1 cellular context compared by ENCODE assay signal in genomic region chr7:155860840-155861479, GRCh38.
TF ChIP-seq lines count a peak whose summit lies in the region.

No MANE protein-coding gene starts in this region.

TF ChIP-seq in HEK293, 187 proteins besides CTCF, POLR2A, EP300 and RAD21 (continued from another document and continues in another):
- TF ChIP-seq PRDM4 (tag by site-specific recombination; IDR thresholded peaks at IDR 0.05) = no peak
- TF ChIP-seq ZBTB11 (tag by site-specific recombination; conservative IDR thresholded peaks at IDR 0.05; ENCODE audit: low read depth) = no peak
- no peak for TF ChIP-seq ZNF513 (tag by site-specific recombination; IDR thresholded peaks at IDR 0.05)
- TF ChIP-seq ZNF37A (tag by site-specific recombination; IDR thresholded peaks at IDR 0.05) = no peak
- no peak for TF ChIP-seq ZNF837 (tag by site-specific recombination; IDR thresholded peaks at IDR 0.05)
- TF ChIP-seq PRDM1 (tag by site-specific recombination; IDR thresholded peaks at IDR 0.05) = no peak
- 0 out of 2 replicates have a peak, but pooled peaks have one; percentile 38 for TF ChIP-seq ZNF184 (tag by site-specific recombination; IDR thresholded peaks at IDR 0.05)
- peak; percentile 33; the same call in 1 of the 2 replicates for TF ChIP-seq PRDM10 (tag by site-specific recombination; IDR thresholded peaks at IDR 0.05)
- TF ChIP-seq ZNF707 (tag by site-specific recombination; IDR thresholded peaks at IDR 0.05) = no peak
- peak; percentile 60; the same call in 1 of the 2 replicates for TF ChIP-seq ZBTB48 (tag by site-specific recombination; IDR thresholded peaks at IDR 0.05)
- TF ChIP-seq TRIM28 (IDR thresholded peaks at IDR 0.05; ENCODE audit: borderline replicate concordance, low read length) = no peak
- peak; percentile 74 for TF ChIP-seq GLIS2 (tag by site-specific recombination; IDR thresholded peaks at IDR 0.05)
- no peak for TF ChIP-seq ZBTB1 (tag by site-specific recombination; IDR thresholded peaks at IDR 0.05)
- TF ChIP-seq, protein P1, sequence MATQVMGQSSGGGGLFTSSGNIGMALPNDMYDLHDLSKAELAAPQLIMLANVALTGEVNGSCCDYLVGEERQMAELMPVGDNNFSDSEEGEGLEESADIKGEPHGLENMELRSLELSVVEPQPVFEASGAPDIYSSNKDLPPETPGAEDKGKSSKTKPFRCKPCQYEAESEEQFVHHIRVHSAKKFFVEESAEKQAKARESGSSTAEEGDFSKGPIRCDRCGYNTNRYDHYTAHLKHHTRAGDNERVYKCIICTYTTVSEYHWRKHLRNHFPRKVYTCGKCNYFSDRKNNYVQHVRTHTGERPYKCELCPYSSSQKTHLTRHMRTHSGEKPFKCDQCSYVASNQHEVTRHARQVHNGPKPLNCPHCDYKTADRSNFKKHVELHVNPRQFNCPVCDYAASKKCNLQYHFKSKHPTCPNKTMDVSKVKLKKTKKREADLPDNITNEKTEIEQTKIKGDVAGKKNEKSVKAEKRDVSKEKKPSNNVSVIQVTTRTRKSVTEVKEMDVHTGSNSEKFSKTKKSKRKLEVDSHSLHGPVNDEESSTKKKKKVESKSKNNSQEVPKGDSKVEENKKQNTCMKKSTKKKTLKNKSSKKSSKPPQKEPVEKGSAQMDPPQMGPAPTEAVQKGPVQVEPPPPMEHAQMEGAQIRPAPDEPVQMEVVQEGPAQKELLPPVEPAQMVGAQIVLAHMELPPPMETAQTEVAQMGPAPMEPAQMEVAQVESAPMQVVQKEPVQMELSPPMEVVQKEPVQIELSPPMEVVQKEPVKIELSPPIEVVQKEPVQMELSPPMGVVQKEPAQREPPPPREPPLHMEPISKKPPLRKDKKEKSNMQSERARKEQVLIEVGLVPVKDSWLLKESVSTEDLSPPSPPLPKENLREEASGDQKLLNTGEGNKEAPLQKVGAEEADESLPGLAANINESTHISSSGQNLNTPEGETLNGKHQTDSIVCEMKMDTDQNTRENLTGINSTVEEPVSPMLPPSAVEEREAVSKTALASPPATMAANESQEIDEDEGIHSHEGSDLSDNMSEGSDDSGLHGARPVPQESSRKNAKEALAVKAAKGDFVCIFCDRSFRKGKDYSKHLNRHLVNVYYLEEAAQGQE (tag by site-specific recombination; IDR thresholded peaks at IDR 0.05) = no peak
- TF ChIP-seq ZNF558 (tag by site-specific recombination; IDR thresholded peaks at IDR 0.05) = no peak
- TF ChIP-seq, protein P2, sequence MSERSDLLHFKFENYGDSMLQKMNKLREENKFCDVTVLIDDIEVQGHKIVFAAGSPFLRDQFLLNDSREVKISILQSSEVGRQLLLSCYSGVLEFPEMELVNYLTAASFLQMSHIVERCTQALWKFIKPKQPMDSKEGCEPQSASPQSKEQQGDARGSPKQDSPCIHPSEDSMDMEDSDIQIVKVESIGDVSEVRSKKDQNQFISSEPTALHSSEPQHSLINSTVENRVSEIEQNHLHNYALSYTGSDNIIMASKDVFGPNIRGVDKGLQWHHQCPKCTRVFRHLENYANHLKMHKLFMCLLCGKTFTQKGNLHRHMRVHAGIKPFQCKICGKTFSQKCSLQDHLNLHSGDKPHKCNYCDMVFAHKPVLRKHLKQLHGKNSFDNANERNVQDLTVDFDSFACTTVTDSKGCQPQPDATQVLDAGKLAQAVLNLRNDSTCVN (tag by site-specific recombination; optimal IDR thresholded peaks at IDR 0.05) = no peak
- peak; percentile 67 for TF ChIP-seq ZEB2 (tag by site-specific recombination; IDR thresholded peaks at IDR 0.05)
- TF ChIP-seq ZBTB7A (tag by site-specific recombination; IDR thresholded peaks at IDR 0.05; ENCODE audit: low read depth) = no peak
- no peak for TF ChIP-seq WT1 (tag by site-specific recombination; IDR thresholded peaks at IDR 0.05)
- no peak for TF ChIP-seq KLF8 (tag by site-specific recombination; IDR thresholded peaks at IDR 0.05)
- no peak for TF ChIP-seq ZBTB49 (tag by site-specific recombination; IDR thresholded peaks at IDR 0.05; ENCODE audit: low read depth)
- TF ChIP-seq TSHZ1 (tag by site-specific recombination; IDR thresholded peaks at IDR 0.05; ENCODE audit: borderline replicate concordance) = no peak
- no peak for TF ChIP-seq ZNF350 (tag by site-specific recombination; IDR thresholded peaks at IDR 0.05)
- peak; percentile 88; the same call in 1 of the 2 replicates for TF ChIP-seq ZNF660 (tag by site-specific recombination; IDR thresholded peaks at IDR 0.05)
- no peak for TF ChIP-seq ZNF473 (tag by site-specific recombination; IDR thresholded peaks at IDR 0.05)
- no peak for TF ChIP-seq YY2 (tag by site-specific recombination; IDR thresholded peaks at IDR 0.05)
- no peak for TF ChIP-seq REPIN1 (tag by site-specific recombination; IDR thresholded peaks at IDR 0.05; ENCODE audit: low read depth)
- no peak for TF ChIP-seq ZNF223 (tag by site-specific recombination; IDR thresholded peaks at IDR 0.05)
- no peak for TF ChIP-seq TCF7L2 (IDR thresholded peaks at IDR 0.05; ENCODE audit: borderline replicate concordance, low read depth, low read length)
- TF ChIP-seq ZNF202 (tag by site-specific recombination; IDR thresholded peaks at IDR 0.05; ENCODE audit: borderline replicate concordance) = no peak
- TF ChIP-seq, protein P3, sequence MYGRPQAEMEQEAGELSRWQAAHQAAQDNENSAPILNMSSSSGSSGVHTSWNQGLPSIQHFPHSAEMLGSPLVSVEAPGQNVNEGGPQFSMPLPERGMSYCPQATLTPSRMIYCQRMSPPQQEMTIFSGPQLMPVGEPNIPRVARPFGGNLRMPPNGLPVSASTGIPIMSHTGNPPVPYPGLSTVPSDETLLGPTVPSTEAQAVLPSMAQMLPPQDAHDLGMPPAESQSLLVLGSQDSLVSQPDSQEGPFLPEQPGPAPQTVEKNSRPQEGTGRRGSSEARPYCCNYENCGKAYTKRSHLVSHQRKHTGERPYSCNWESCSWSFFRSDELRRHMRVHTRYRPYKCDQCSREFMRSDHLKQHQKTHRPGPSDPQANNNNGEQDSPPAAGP (tag by site-specific recombination; IDR thresholded peaks at IDR 0.05) = no peak
- no peak for TF ChIP-seq ZNF112 (tag by site-specific recombination; IDR thresholded peaks at IDR 0.05)
- TF ChIP-seq ZBTB21 (tag by site-specific recombination; IDR thresholded peaks at IDR 0.05) = peak; percentile 81
- TF ChIP-seq KLF1 (tag by site-specific recombination; IDR thresholded peaks at IDR 0.05) = no peak
